ENCODE assay signal across 8 cellular contexts in genomic region chr2:43427032-43427424, GRCh38.
DNase-seq lines count a peak whose midpoint lies in the region; ATAC-seq and TF ChIP-seq lines count a peak whose summit lies in the region.

No MANE protein-coding gene starts in this region.

- no peak for ATAC-seq in psoas muscle
- no peak for ATAC-seq in mucosa of descending colon
- ATAC-seq in left colon = no peak

- H3K4me1 ChIP-seq in Caco-2 (peaks cover 59% of the 10 kb centered on the region), psoas muscle (peaks cover 15% of the 10 kb centered on the region), mucosa of descending colon (ENCODE audit: low read depth) (peaks cover 22% of the 10 kb centered on the region)

- H3K27me3 ChIP-seq in Caco-2 (replicated peaks; ENCODE audit: control insufficient read depth, insufficient read depth, low read length) (no peaks in the 10 kb centered on the region), psoas muscle (ENCODE audit: insufficient read depth in 3 of 3, low read length in 2 of 3) (no peaks in the 10 kb centered on the region), dorsolateral prefrontal cortex (no peaks in the 10 kb centered on the region)

- H3K27me3 Mint-ChIP-seq in Caco-2 (ENCODE audit: insufficient read depth, unreplicated experiment) = no peaks in the 10 kb centered on the region

- BruUV-seq in Caco-2 (replicated peaks; lab: Mats Ljungman, UMichigan) = TSS peak; percentile 95

- POLR2A ChIA-PET in Caco-2 (lab: Charles Lee) = interaction anchor here (0.8 to 1.6 kb wide), 3 partner anchors 9 to 202 kb away, joined by 3 to 6 read pairs (median 5); partner anchors contain the start of gene ZFP36L2

- H3K36me3 ChIP-seq in Caco-2 (ENCODE audit: control insufficient read depth, insufficient read depth, low read length) (no peaks in the 10 kb centered on the region), psoas muscle (ENCODE audit: insufficient read depth in 1 of 2, low read depth in 1 of 2) (no peaks in the 10 kb centered on the region), mucosa of descending colon (ENCODE audit: low read depth) (no peaks in the 10 kb centered on the region)

- CTCF ChIA-PET in Caco-2 (lab: Charles Lee) = interaction anchor here (1.2 kb wide), 1 partner anchor 9 kb away, joined by 7 read pairs; no protein-coding TSS in a partner anchor

- peak overlapping the region; percentile 66 for H3K27ac Mint-ChIP-seq in Caco-2 (ENCODE audit: unreplicated experiment)

- H3K4me3 ChIP-seq in Caco-2 (ENCODE audit: low read depth, low read length) = no peak overlapping the region
- H3K4me3 ChIP-seq in coronary artery = no peak overlapping the region
- H3K4me3 ChIP-seq in psoas muscle = no peak overlapping the region
- H3K4me3 ChIP-seq in mucosa of descending colon = no peak overlapping the region
- H3K4me3 ChIP-seq in dorsolateral prefrontal cortex = no peak overlapping the region

- H3K27ac ChIP-seq in coronary artery = peak overlapping the region; percentile 45 to 71
- H3K27ac ChIP-seq in psoas muscle = peak overlapping the region; percentile 17
- H3K27ac ChIP-seq in dorsolateral prefrontal cortex = peak overlapping the region in 25 of 59 donors; percentile 1 to 66 (median 35)

- no peak for TF ChIP-seq CTCF in Caco-2 (IDR thresholded peaks at IDR 0.05; ENCODE audit: insufficient read depth in 1 of 2, low read depth in 1 of 2, low read length in 1 of 2, severe bottlenecking in 1 of 2, unreplicated experiment in 1 of 2)
- no peak for TF ChIP-seq CTCF in coronary artery (IDR thresholded peaks at IDR 0.05)
- no peak for TF ChIP-seq CTCF in psoas muscle (IDR thresholded peaks at IDR 0.05)
- TF ChIP-seq CTCF in mucosa of descending colon (IDR thresholded peaks at IDR 0.05) = no peak
- TF ChIP-seq CTCF in dorsolateral prefrontal cortex (IDR thresholded peaks at IDR 0.05 in 54 of 56, conservative IDR thresholded peaks at IDR 0.05 in 2 of 56; ENCODE audit: low read depth in 1 of 56, partially characterized antibody in 56 of 56) = no peak

- no peaks in the 10 kb centered on the region for H3K9me3 Mint-ChIP-seq in Caco-2 (ENCODE audit: unreplicated experiment)

- H3K36me3 Mint-ChIP-seq in Caco-2 (ENCODE audit: insufficient read depth, unreplicated experiment) = peaks cover 24% of the 10 kb centered on the region

- no peak for DNase-seq in Caco-2
- peak; percentile 37 for DNase-seq in OCI-M1 (lab: John Stamatoyannopoulos, UW)
- DNase-seq in coronary artery (ENCODE audit: low spot score) = no peak
- no peak for DNase-seq in psoas muscle
- DNase-seq in mucosa of descending colon = no peak
- no peak for DNase-seq in left colon
- no peak for DNase-seq in NCI-H82 (lab: John Stamatoyannopoulos, UW)
- no peak for DNase-seq in dorsolateral prefrontal cortex

- intact Hi-C loops in Caco-2 (cut with micrococcal nuclease; ENCODE audit: unreplicated experiment) = no loop called here
- intact Hi-C loops in psoas muscle (cut with DNase I) = no loop called here
- intact Hi-C loops in mucosa of descending colon (cut with DNase I, micrococcal nuclease) = no loop called here
- intact Hi-C loops in left colon (cut with DNase I, micrococcal nuclease) = no loop called here
- intact Hi-C loops in dorsolateral prefrontal cortex (cut with DNase I) = no loop called here

- H3K9me3 ChIP-seq in Caco-2 = no peaks in the 10 kb centered on the region
- no peaks in the 10 kb centered on the region for H3K9me3 ChIP-seq in psoas muscle
- no peaks in the 10 kb centered on the region for H3K9me3 ChIP-seq in mucosa of descending colon

- 90 to 96% (median 95%) methylated on average over 8 of the region's 8 CpGs for WGBS in psoas muscle, 3 donors

- H3K4me1 Mint-ChIP-seq in Caco-2 (ENCODE audit: low read depth, unreplicated experiment) = peaks cover 39% of the 10 kb centered on the region

- H3K4me3 Mint-ChIP-seq in Caco-2 (ENCODE audit: unreplicated experiment) = no peak overlapping the region
